In the genomic region with DNA sequence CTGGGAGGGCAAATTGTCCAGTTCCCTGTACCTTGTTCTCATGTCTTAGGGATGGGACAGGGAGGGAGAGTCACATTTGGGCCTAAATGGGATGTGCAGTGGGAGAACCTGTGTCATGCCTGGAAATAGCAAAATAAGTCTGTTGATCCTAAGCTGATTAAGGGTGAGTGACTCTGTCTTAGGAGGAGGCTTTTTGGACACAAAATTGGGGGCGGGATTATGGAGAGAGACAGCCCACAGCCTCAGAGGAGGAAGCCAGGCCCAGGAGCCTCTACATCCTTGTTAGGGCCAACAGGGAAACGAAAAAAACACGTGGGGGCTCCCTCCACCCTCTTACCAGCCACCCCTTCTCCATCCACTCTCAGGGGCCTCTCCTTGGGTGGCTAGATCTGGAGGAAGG, we compare ENCODE assay signal across 20 cellular contexts. TPM values are rescaled to one million over a fixed set of nuclear protein-coding genes. Genes with fewer than 3 reads are reported as not detected.
DNase-seq lines count a peak whose midpoint lies in the region; ATAC-seq and TF ChIP-seq lines count a peak whose summit lies in the region.
"Had no signal": no experiment of that assay in that cellular context is flagged by ENCODE, and none has a peak within 500 bp of the region (broad histone marks: within the 10 kb centered on the region; RNA-seq: fewer than 3 reads in every experiment).

No MANE protein-coding gene starts in this region.

- DNase-seq in D341Med (ENCODE audit: low spot score) = peak; percentile 80
- DNase-seq in NCI-H82 treated with DMSO at 0.1 percent for 48 hours (lab: John Stamatoyannopoulos, UW; ENCODE audit: unreplicated experiment) = peak; percentile 96
- no peak for DNase-seq in dorsolateral prefrontal cortex
- DNase-seq in right lobe of liver = no peak
- DNase-seq in SKM-1 (lab: John Stamatoyannopoulos, UW; ENCODE audit: unreplicated experiment) = no peak
- no peak for DNase-seq in mesenteric fat pad (ENCODE audit: low spot score)
- DNase-seq in effector CD4-positive, alpha-beta T cell = no peak
- DNase-seq: AML-193, HCEC 1CT, KBM-7, MV-4-11, NCI-H187, NCI-H2107, NCI-H510A treated with DMSO at 0.1 percent for 48 hours had no signal

- peak overlapping the region in 51 of 59 donors; percentile 4 to 78 (median 62) for H3K4me3 ChIP-seq in dorsolateral prefrontal cortex
- no peak overlapping the region for H3K4me3 ChIP-seq in right lobe of liver
- H3K4me3 ChIP-seq: GM23338, SJSA1 had no signal

- WGBS in right lobe of liver (ENCODE audit: insufficient coverage, low coverage, low lambda C conversion rate, missing lambda C conversion rate) = 20% methylated on average over 1 of the region's 3 CpGs

- peaks cover 0 to 76% (median 28%) of the 10 kb centered on the region in 4 donors for H3K4me1 ChIP-seq in right lobe of liver

- no peak for TF ChIP-seq POLR2A in right lobe of liver (IDR thresholded peaks at IDR 0.05)

- intact Hi-C loops in dorsolateral prefrontal cortex (cut with DNase I) (loop anchor here (5.0 to 10.0 kb wide), 3 partner anchors 55 to 133 kb away; no protein-coding TSS in a partner anchor), right lobe of liver (cut with DNase I) (no loop called here)

- TF ChIP-seq CTCF in dorsolateral prefrontal cortex (IDR thresholded peaks at IDR 0.05 in 54 of 56, conservative IDR thresholded peaks at IDR 0.05 in 2 of 56; ENCODE audit: low read depth in 1 of 56, partially characterized antibody in 56 of 56) = no peak
- TF ChIP-seq CTCF in right lobe of liver (IDR thresholded peaks at IDR 0.05) = no peak

- peak overlapping the region in 53 of 59 donors; percentile 3 to 94 (median 71) for H3K27ac ChIP-seq in dorsolateral prefrontal cortex
- H3K27ac ChIP-seq in right lobe of liver = peak overlapping the region in 2 of 3 donors; percentile 8 to 89
- H3K27ac ChIP-seq: 22Rv1, C4-2B, SJSA1 had no signal

- peaks cover 0 to 7% (median 0%) of the 10 kb centered on the region in 45 donors for H3K27me3 ChIP-seq in dorsolateral prefrontal cortex
- no peaks in the 10 kb centered on the region for H3K27me3 ChIP-seq in right lobe of liver

- H3K36me3 ChIP-seq in right lobe of liver = no peaks in the 10 kb centered on the region
- H3K36me3 ChIP-seq: SJSA1 had no signal

- no peaks in the 10 kb centered on the region for H3K9me3 ChIP-seq in right lobe of liver
- H3K9me3 ChIP-seq: SJSA1 had no signal

- no peak for ATAC-seq in right lobe of liver
- ATAC-seq in HG03196 (IDR thresholded peaks at IDR 0.05; ENCODE audit: unreplicated experiment) = no peak
- ATAC-seq: GM23338, Panc1 had no signal

RNA-seq across cellular contexts. Expression of a gene that starts 2.2 kb away (rescaled TPM):
- total RNA-seq in dorsolateral prefrontal cortex (100 to 1,000 TPM in 85 of 120 experiments, 10 to 100 TPM in 35; 39.1 to 171 (median 119) TPM), right lobe of liver (1 to 10 TPM; 1.5 to 8.2 (median 3.8) TPM), mesenteric fat pad (43.0 TPM)

Comparison
In these comparisons a context has a peak if more than half of its experiments do, and no peak if none do; other contexts are left out.
1. DNase-seq: peak in D341Med (single experiment) and NCI-H82 treated with DMSO at 0.1 percent for 48 hours (single experiment); none in dorsolateral prefrontal cortex (0 of 10), right lobe of liver (0 of 3), SKM-1 (single experiment), mesenteric fat pad (single experiment) and effector CD4-positive, alpha-beta T cell (single experiment).
2. H3K4me3 ChIP-seq: peak in dorsolateral prefrontal cortex (51 of 59); none in right lobe of liver (0 of 3).
3. intact Hi-C loops: an anchor here in dorsolateral prefrontal cortex (5.0 to 10.0 kb wide); none called in right lobe of liver.